22 cellular contexts compared by ENCODE assay signal in the genomic region with DNA sequence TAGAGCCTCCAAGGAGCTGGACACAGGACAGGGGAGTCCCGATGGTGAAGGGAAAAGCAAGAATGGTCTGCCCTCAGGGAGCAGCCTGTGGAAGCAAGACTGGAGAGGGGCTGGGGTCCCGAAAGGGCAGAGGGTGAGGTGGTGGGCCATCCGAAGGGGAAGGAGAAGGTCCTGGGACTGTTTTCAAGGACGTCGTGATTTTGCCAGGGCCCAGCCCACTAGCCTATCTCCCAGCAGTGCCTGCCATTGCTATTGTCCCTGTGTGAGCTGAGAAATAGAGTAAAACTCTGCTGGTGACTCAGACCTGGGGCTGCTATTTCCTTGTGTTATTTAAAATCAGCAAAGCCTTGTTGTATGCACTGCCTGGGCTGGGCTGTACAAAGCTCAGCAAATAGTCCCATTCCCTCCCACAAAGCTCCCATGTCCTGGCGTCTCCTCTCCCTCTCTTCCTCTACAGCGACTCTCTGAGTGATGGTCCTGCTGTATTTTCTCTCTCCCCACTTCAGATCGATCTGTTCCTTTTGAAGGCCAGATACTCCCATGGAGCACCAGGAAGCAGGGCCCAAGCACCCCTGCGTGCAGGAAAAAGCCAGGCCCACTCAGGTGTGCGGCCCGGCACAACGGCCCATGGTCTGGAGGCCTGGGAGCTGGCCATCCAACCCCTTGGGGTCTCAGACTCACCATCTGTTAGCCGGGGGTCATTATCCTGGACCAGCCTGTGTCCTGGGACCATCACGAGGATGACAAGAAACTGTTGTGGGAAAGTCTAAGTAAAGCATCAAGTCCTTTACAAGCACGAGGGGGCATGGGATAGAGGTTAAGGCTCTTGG.
DNase-seq lines count a peak whose midpoint lies in the region; ATAC-seq and TF ChIP-seq lines count a peak whose summit lies in the region.
"Had no signal": no experiment of that assay in that cellular context is flagged by ENCODE, and none has a peak within 500 bp of the region (broad histone marks: within the 10 kb centered on the region; RNA-seq: fewer than 3 reads in every experiment).

No MANE protein-coding gene starts in this region.

- peak overlapping the region; percentile 55 for H3K9ac ChIP-seq in mucosa of stomach (ENCODE audit: low read length)

- H3K36me3 Mint-ChIP-seq in activated T-cell treated with anti-CD3 and anti-CD28 coated beads, Interleukin-2, amount 50 U/mL, for 4 hours (ENCODE audit: insufficient read depth): no peaks in the 10 kb centered on the region
- no peaks in the 10 kb centered on the region for H3K36me3 Mint-ChIP-seq in chondrocyte (ENCODE audit: low read depth)

- H3K27ac ChIP-seq in upper lobe of right lung (no peak overlapping the region), SJCRH30 (no peak overlapping the region)
- H3K27ac ChIP-seq: heart right ventricle, HL-60, neutrophil, tibial artery, WERI-Rb-1 had no signal

- intact Hi-C loops in upper lobe of right lung (cut with DNase I): no loop called here

- H3K4me3 Mint-ChIP-seq in activated T-cell treated with anti-CD3 and anti-CD28 coated beads, Interleukin-2, amount 50 U/mL, for 4 hours: no peak overlapping the region
- no peak overlapping the region for H3K4me3 Mint-ChIP-seq in chondrocyte (ENCODE audit: unreplicated experiment)
- H3K4me3 Mint-ChIP-seq: activated naive CD8-positive, alpha-beta T cell treated with anti-CD3 and anti-CD28 coated beads, Interleukin-2, amount 50 U/mL, for 24 hours; dendritic cell treated with granulocyte-macrophage colony-stimulating factor and Interleukin-4, amounts not matched to agents 40 ng/mL and 50 ng/mL, for 4 days had no signal

- H3K4me1 ChIP-seq in mucosa of stomach (ENCODE audit: control insufficient read depth, insufficient read depth, low read length): peaks cover 35% of the 10 kb centered on the region
- H3K4me1 ChIP-seq in upper lobe of right lung: no peaks in the 10 kb centered on the region
- 0 out of 2 replicates have a peak, but pooled peaks cover 4% of the 10 kb centered on the region for H3K4me1 ChIP-seq in SJCRH30
- H3K4me1 ChIP-seq: heart right ventricle, tibial artery had no signal

- H3K9me3 Mint-ChIP-seq in activated T-cell treated with anti-CD3 and anti-CD28 coated beads, Interleukin-2, amount 50 U/mL, for 4 hours: no peaks in the 10 kb centered on the region
- no peaks in the 10 kb centered on the region for H3K9me3 Mint-ChIP-seq in chondrocyte (ENCODE audit: low read depth)
- H3K9me3 Mint-ChIP-seq: activated naive CD8-positive, alpha-beta T cell treated with anti-CD3 and anti-CD28 coated beads, Interleukin-2, amount 50 U/mL, for 24 hours; activated T-helper 2 cell treated with anti-CD3 and anti-CD28 coated beads, Interferon-gamma antibody, Interleukin-2, Interleukin-4, amounts not matched to agents 10 μg/mL and 5 μg/mL and 100 μg/mL, durations not matched to agents 14 hours and 24 hours and 36 hours; dendritic cell treated with granulocyte-macrophage colony-stimulating factor and Interleukin-4, amounts not matched to agents 40 ng/mL and 50 ng/mL, for 4 days had no signal

- TF ChIP-seq CTCF in chondrocyte (IDR thresholded peaks at IDR 0.05) (no peak), upper lobe of right lung (IDR thresholded peaks at IDR 0.05) (no peak), GM20000 (IDR thresholded peaks at IDR 0.05; ENCODE audit: extremely low read depth, missing control alignments) (no peak)

- peaks cover 5% of the 10 kb centered on the region for H3K27me3 Mint-ChIP-seq in activated T-cell treated with anti-CD3 and anti-CD28 coated beads, Interleukin-2, amount 50 U/mL, for 4 hours (ENCODE audit: low read depth)
- peaks cover 13% of the 10 kb centered on the region for H3K27me3 Mint-ChIP-seq in chondrocyte (ENCODE audit: low read depth)

- peak; percentile 4 for DNase-seq in activated T-cell treated with anti-CD3 and anti-CD28 coated beads, Interleukin-2, amount 50 U/mL, for 1 hour
- no peak for DNase-seq in activated T-cell treated with anti-CD3 and anti-CD28 coated beads, Interleukin-2, amount 50 U/mL, for 4 hours
- no peak for DNase-seq in chondrocyte (ENCODE audit: low spot score)
- DNase-seq in upper lobe of right lung: peak; percentile 25
- no peak for DNase-seq in GM20000 (ENCODE audit: low spot score)
- DNase-seq in glomerular visceral epithelial cell (ENCODE audit: extremely low spot score): no peak
- no peak for DNase-seq in SJCRH30
- DNase-seq: activated CD4-positive, alpha-beta T cell treated with anti-CD3 and anti-CD28 coated beads, Interleukin-2, amount 50 U/mL, for 1 hour; activated naive CD8-positive, alpha-beta T cell treated with anti-CD3 and anti-CD28 coated beads, Interleukin-2, amount 50 U/mL, for 24 hours; heart right ventricle; NCI-H2107; NCI-H510A treated with DMSO at 0.1 percent for 48 hours; stimulated activated CD4-positive, alpha-beta T cell treated with anti-CD3 and anti-CD28 coated beads, Interleukin-4, amount 100 ng/mL, for 1 hour; stimulated activated naive CD8-positive, alpha-beta T cell treated with anti-CD3 and anti-CD28 coated beads, Interleukin-15, Interleukin-2, amounts not matched to agents 100 U/mL and 50 U/mL, for 24 hours; WERI-Rb-1 had no signal

- no peak overlapping the region for H3K4me3 ChIP-seq in mucosa of stomach (ENCODE audit: low read length)
- no peak overlapping the region for H3K4me3 ChIP-seq in upper lobe of right lung
- H3K4me3 ChIP-seq in SJCRH30: no peak overlapping the region
- H3K4me3 ChIP-seq: heart right ventricle, tibial artery had no signal

- ATAC-seq in activated T-cell treated with anti-CD3 and anti-CD28 coated beads, Interleukin-2, amount 50 U/mL, for 4 hours: no peak
- no peak for ATAC-seq in upper lobe of right lung
- ATAC-seq: activated naive CD8-positive, alpha-beta T cell treated with anti-CD3 and anti-CD28 coated beads, Interleukin-2, amount 50 U/mL, for 24 hours; heart right ventricle; Panc1; stimulated activated naive CD8-positive, alpha-beta T cell treated with anti-CD3 and anti-CD28 coated beads, Interleukin-15, Interleukin-2, amounts not matched to agents 100 U/mL and 50 U/mL, for 24 hours had no signal

- peak overlapping the region; percentile 23 for H3K27ac Mint-ChIP-seq in chondrocyte (ENCODE audit: unreplicated experiment)
- H3K27ac Mint-ChIP-seq: activated naive CD8-positive, alpha-beta T cell treated with anti-CD3 and anti-CD28 coated beads, Interleukin-2, amount 50 U/mL, for 24 hours; activated T-helper 2 cell treated with anti-CD3 and anti-CD28 coated beads, Interferon-gamma antibody, Interleukin-2, Interleukin-4, amounts not matched to agents 10 μg/mL and 5 μg/mL and 100 μg/mL, durations not matched to agents 14 hours and 24 hours and 36 hours; dendritic cell treated with granulocyte-macrophage colony-stimulating factor and Interleukin-4, amounts not matched to agents 40 ng/mL and 50 ng/mL, for 4 days had no signal

- H3K36me3 ChIP-seq in mucosa of stomach (ENCODE audit: control insufficient read depth, insufficient read depth, low read length) (no peaks in the 10 kb centered on the region), upper lobe of right lung (no peaks in the 10 kb centered on the region), SJCRH30 (no peaks in the 10 kb centered on the region)
- H3K36me3 ChIP-seq: heart right ventricle, neutrophil, tibial artery, WERI-Rb-1 had no signal

- no peaks in the 10 kb centered on the region for H3K4me1 Mint-ChIP-seq in activated T-cell treated with anti-CD3 and anti-CD28 coated beads, Interleukin-2, amount 50 U/mL, for 4 hours (ENCODE audit: low read depth)
- peaks cover 20% of the 10 kb centered on the region for H3K4me1 Mint-ChIP-seq in chondrocyte (ENCODE audit: low read depth)
- H3K4me1 Mint-ChIP-seq: activated naive CD8-positive, alpha-beta T cell treated with anti-CD3 and anti-CD28 coated beads, Interleukin-2, amount 50 U/mL, for 24 hours had no signal

- H3K27me3 ChIP-seq in mucosa of stomach (ENCODE audit: control insufficient read depth, insufficient read depth, low read length): no peaks in the 10 kb centered on the region
- H3K27me3 ChIP-seq in upper lobe of right lung: peaks cover 4% of the 10 kb centered on the region
- no peaks in the 10 kb centered on the region for H3K27me3 ChIP-seq in SJCRH30

- H3K9me3 ChIP-seq in mucosa of stomach (ENCODE audit: control insufficient read depth, low read length): no peaks in the 10 kb centered on the region
- no peaks in the 10 kb centered on the region for H3K9me3 ChIP-seq in upper lobe of right lung
- H3K9me3 ChIP-seq in SJCRH30 (replicated peaks): no peaks in the 10 kb centered on the region
- H3K9me3 ChIP-seq: heart right ventricle, neutrophil, tibial artery had no signal

Comparison
In these comparisons a context has a peak if more than half of its experiments do, and no peak if none do; other contexts are left out.
1. DNase-seq: peak in activated T-cell treated with anti-CD3 and anti-CD28 coated beads, Interleukin-2, amount 50 U/mL, for 1 hour (single experiment) and upper lobe of right lung (single experiment); none in activated T-cell treated with anti-CD3 and anti-CD28 coated beads, Interleukin-2, amount 50 U/mL, for 4 hours (single experiment), chondrocyte (single experiment), GM20000 (single experiment), glomerular visceral epithelial cell (single experiment) and SJCRH30 (0 of 2).